17 cellular contexts compared by ENCODE assay signal in the genomic region with DNA sequence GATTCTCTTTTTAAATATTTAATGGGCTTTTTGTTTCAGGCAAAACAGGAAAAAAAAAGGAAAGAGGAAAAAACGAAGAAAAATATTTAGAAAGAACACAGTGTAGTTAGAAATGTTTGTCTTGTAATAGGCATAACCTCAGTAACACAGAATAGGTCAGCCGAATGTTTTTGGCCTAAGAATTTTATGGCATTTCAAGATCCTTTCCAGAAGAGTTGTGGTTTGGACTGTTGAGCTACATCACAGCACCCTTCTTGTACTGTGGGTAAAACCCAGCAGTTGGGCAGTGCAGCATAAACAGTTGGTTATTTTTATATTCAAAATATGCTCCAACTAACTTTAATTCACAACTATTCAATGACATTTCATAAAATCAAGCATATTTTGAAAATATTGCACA.
"Had no signal": no experiment of that assay in that cellular context is flagged by ENCODE, and none has a peak within 500 bp of the region (broad histone marks: within the 10 kb centered on the region; RNA-seq: fewer than 3 reads in every experiment).

No MANE protein-coding gene starts in this region.

- H3K4me3 ChIP-seq: adrenal gland, body of pancreas, dorsolateral prefrontal cortex, prostate gland, right atrium auricular region, skin epidermis, stomach, testis had no signal

- DNase-seq: activated CD4-positive, alpha-beta T cell treated with anti-CD3 and anti-CD28 coated beads for 1 hour; activated CD4-positive, alpha-beta T cell treated with anti-CD3 and anti-CD28 coated beads, Interleukin-2, amount 50 U/mL, for 4 hours; activated effector memory CD4-positive, alpha-beta T cell treated with anti-CD3 and anti-CD28 coated beads, Interleukin-2, amount 50 U/mL, for 16 hours; activated naive CD4-positive, alpha-beta T cell treated with anti-CD3 and anti-CD28 coated beads, Interleukin-2, amount 50 U/mL, for 16 hours; activated T-cell treated with anti-CD3 and anti-CD28 coated beads, Interleukin-2, amount 50 U/mL, for 72 hours; adrenal gland; body of pancreas; caudate nucleus; dorsolateral prefrontal cortex; immature natural killer cell; naive B cell; stimulated activated CD4-positive, alpha-beta T cell treated with anti-CD3 and anti-CD28 coated beads, Interleukin-4, amount 100 ng/mL, for 24 hours; stomach; testis had no signal
